Comparison of ENCODE assay signal across 1 cellular context in the genomic region with DNA sequence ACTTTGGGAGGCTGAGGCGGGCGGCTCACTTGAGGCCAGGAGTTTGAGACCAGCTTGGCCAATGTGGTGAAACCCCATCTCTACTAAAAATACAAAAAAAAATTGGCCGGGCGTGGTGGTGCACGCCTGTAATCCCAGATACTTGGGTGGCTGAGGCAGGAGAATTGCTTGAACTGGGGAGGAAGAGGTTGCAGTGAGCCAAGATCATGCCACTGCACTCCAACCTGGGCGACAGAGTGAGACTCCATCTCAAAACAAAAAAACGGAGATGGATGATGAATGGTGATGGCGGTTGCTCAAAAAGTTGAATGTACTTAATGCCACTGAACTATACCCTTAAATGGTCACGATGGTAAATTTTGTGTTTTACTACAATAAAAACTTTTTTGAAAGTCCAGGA. TPM values are rescaled to one million over a fixed set of nuclear protein-coding genes. Genes with fewer than 3 reads are reported as not detected.
"Had no signal": no experiment of that assay in that cellular context is flagged by ENCODE, and none has a peak within 500 bp of the region (broad histone marks: within the 10 kb centered on the region; RNA-seq: fewer than 3 reads in every experiment).

No MANE protein-coding gene starts in this region.

RNA-seq across cellular contexts. Expression of gene CIART, which starts 26.2 kb away (rescaled TPM):
- polyA plus RNA-seq: immature natural killer cell had no signal
